14 cellular contexts compared by ENCODE assay signal in genomic region chr1:57489342-57490036, GRCh38.
DNase-seq lines count a peak whose midpoint lies in the region; ATAC-seq and TF ChIP-seq lines count a peak whose summit lies in the region.
"Had no signal": no experiment of that assay in that cellular context is flagged by ENCODE, and none has a peak within 500 bp of the region (broad histone marks: within the 10 kb centered on the region; RNA-seq: fewer than 3 reads in every experiment).

No MANE protein-coding gene starts in this region.

- no peaks in the 10 kb centered on the region for H3K4me1 ChIP-seq in breast epithelium

- H3K27me3 ChIP-seq in breast epithelium = no peaks in the 10 kb centered on the region

- intact Hi-C loops in MCF 10A (cut with micrococcal nuclease) = no loop called here
- intact Hi-C loops in breast epithelium (cut with DNase I; ENCODE audit: low total_unique reads) = no loop called here

- POLR2A ChIA-PET in MCF 10A (lab: Yijun Ruan, JAX) = no interaction called here

- H3K4me3 ChIP-seq in breast epithelium = no peak overlapping the region

- DNase-seq in MCF 10A (ENCODE audit: unreplicated experiment) = peak; percentile 38
- no peak for DNase-seq in breast epithelium (ENCODE audit: low spot score in 2 of 2)
- peak; percentile 63 for DNase-seq in SW480 (ENCODE audit: low spot score)
- DNase-seq in fibroblast of the conjunctiva (ENCODE audit: low read depth) = peak; percentile 43
- no peak for DNase-seq in NK-92 (lab: John Stamatoyannopoulos, UW; ENCODE audit: unreplicated experiment)
- DNase-seq in progenitor cell of endocrine pancreas (ENCODE audit: low spot score, unreplicated experiment) = no peak
- no peak for DNase-seq in NK-92 treated with Interleukin-12 subunit alpha and Interleukin-12 subunit beta, amount 100 ng/mL, for 24 hours (lab: John Stamatoyannopoulos, UW)
- DNase-seq: activated CD4-positive, alpha-beta T cell treated with anti-CD3 and anti-CD28 coated beads for 48 hours; activated naive CD4-positive, alpha-beta T cell treated with anti-CD3 and anti-CD28 coated beads, Interleukin-2, amount 50 U/mL, for 16 hours; AML-193; H9; NCI-H146; stimulated activated CD4-positive, alpha-beta T cell treated with anti-CD3 and anti-CD28 coated beads, Interleukin-4, amount 100 ng/mL, for 24 hours had no signal

- H3K36me3 ChIP-seq in breast epithelium = no peaks in the 10 kb centered on the region

- H3K27me3 Mint-ChIP-seq in MCF 10A (ENCODE audit: insufficient read depth, unreplicated experiment) (peaks cover 27% of the 10 kb centered on the region), progenitor cell of endocrine pancreas (peaks cover 17% of the 10 kb centered on the region)

- no peak for TF ChIP-seq POLR2A in breast epithelium (IDR thresholded peaks at IDR 0.05)

- peaks cover 16% of the 10 kb centered on the region for H3K4me1 Mint-ChIP-seq in MCF 10A (ENCODE audit: insufficient read depth, unreplicated experiment)
- no peaks in the 10 kb centered on the region for H3K4me1 Mint-ChIP-seq in progenitor cell of endocrine pancreas (ENCODE audit: low read depth)

- H3K4me3 Mint-ChIP-seq in MCF 10A (ENCODE audit: unreplicated experiment) = no peak overlapping the region
- no peak overlapping the region for H3K4me3 Mint-ChIP-seq in progenitor cell of endocrine pancreas (ENCODE audit: low read depth)
- H3K4me3 Mint-ChIP-seq: H9 had no signal

- no peak for ATAC-seq in HG02973 (IDR thresholded peaks at IDR 0.05; ENCODE audit: unreplicated experiment)

- TF ChIP-seq CTCF in MCF 10A (IDR thresholded peaks at IDR 0.05; ENCODE audit: unreplicated experiment) = no peak
- TF ChIP-seq CTCF in breast epithelium (IDR thresholded peaks at IDR 0.05) = no peak
- no peak for TF ChIP-seq CTCF in progenitor cell of endocrine pancreas (IDR thresholded peaks at IDR 0.05; ENCODE audit: unreplicated experiment)

- BruUV-seq in MCF 10A (replicated peaks; lab: Mats Ljungman, UMichigan) = no TSS peak

- peak overlapping the region; percentile 67 for H3K27ac Mint-ChIP-seq in MCF 10A (ENCODE audit: low read depth, unreplicated experiment)
- H3K27ac Mint-ChIP-seq in progenitor cell of endocrine pancreas = no peak overlapping the region
- H3K27ac Mint-ChIP-seq: H9 had no signal

- H3K9me3 ChIP-seq in breast epithelium = no peaks in the 10 kb centered on the region

- H3K36me3 Mint-ChIP-seq in MCF 10A (ENCODE audit: insufficient read depth, unreplicated experiment) (no peaks in the 10 kb centered on the region), progenitor cell of endocrine pancreas (ENCODE audit: insufficient read depth) (no peaks in the 10 kb centered on the region)

- H3K27ac ChIP-seq in breast epithelium = no peak overlapping the region

- CTCF ChIA-PET in MCF 10A (lab: Yijun Ruan, JAX) = no interaction called here

- no peaks in the 10 kb centered on the region for H3K9me3 Mint-ChIP-seq in MCF 10A (ENCODE audit: unreplicated experiment)
- H3K9me3 Mint-ChIP-seq in progenitor cell of endocrine pancreas (ENCODE audit: low read depth) = no peaks in the 10 kb centered on the region
- H3K9me3 Mint-ChIP-seq: H9 had no signal

Comparison
In these comparisons a context has a peak if more than half of its experiments do, and no peak if none do; other contexts are left out.
1. DNase-seq: peak in MCF 10A (single experiment), SW480 (single experiment) and fibroblast of the conjunctiva (single experiment); none in breast epithelium (0 of 2), NK-92 (single experiment), progenitor cell of endocrine pancreas (single experiment) and NK-92 treated with Interleukin-12 subunit alpha and Interleukin-12 subunit beta, amount 100 ng/mL, for 24 hours (single experiment).